Comparison of ENCODE assay signal across 1 cellular context in the genomic region with DNA sequence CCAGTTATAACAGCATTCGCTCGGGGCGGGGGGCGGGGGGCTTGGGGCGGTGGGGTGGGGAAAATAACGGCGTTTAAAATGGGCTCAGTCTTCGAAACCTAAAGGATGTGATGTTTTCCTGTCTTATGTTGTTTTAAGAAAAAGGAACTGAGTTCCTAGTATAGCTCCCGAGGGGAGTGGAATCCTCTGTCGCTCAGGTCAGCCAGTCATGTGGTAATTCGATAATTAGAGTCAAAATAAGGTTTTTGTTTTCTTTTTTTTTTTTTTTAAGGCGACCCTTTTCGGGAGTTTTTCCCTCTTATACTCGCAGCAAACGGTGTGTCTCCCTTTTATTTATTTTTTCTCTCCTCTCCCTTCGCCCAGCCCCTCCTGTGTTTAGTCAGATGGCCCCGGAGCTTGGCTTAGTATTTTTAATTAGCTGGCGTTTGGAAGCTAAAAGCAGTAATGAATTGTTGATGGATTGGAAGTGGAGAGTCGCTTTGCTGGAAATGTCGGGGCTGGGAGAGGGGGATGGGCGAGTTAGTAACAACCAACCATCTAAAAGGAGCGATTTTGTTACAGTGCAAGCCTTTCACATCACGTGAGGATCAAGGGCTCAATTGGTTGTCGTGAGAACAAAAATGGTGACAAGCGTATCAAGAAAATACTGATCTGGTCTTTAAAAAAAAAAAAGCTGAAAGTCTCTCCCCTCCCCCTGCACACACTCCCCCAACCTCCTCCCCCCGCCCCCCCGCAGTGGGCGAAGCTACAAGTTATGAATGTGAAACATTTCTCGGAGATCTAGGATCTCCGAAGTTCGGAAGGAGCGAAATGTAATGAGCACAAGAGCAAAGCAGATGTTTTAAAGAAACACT.
A peak's percentile ranks its signal among the peaks of the same experiment; 100 is the strongest.
TF ChIP-seq lines count a peak whose summit lies in the region.

No MANE protein-coding gene starts in this region.

TF ChIP-seq in K562, 482 proteins besides CTCF, POLR2A, EP300 and RAD21 (continued from another document):
- TF ChIP-seq, protein P1, sequence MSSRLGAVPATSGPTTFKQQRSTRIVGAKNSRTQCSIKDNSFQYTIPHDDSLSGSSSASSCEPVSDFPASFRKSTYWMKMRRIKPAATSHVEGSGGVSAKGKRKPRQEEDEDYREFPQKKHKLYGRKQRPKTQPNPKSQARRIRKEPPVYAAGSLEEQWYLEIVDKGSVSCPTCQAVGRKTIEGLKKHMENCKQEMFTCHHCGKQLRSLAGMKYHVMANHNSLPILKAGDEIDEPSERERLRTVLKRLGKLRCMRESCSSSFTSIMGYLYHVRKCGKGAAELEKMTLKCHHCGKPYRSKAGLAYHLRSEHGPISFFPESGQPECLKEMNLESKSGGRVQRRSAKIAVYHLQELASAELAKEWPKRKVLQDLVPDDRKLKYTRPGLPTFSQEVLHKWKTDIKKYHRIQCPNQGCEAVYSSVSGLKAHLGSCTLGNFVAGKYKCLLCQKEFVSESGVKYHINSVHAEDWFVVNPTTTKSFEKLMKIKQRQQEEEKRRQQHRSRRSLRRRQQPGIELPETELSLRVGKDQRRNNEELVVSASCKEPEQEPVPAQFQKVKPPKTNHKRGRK (tag; IDR thresholded peaks at IDR 0.05), result peak; percentile 84
- no peak for TF ChIP-seq RBM22 (IDR thresholded peaks at IDR 0.05; ENCODE audit: low read depth, low read length, poor library complexity, severe bottlenecking)
- no peak for TF ChIP-seq RBM14 (IDR thresholded peaks at IDR 0.05; ENCODE audit: borderline replicate concordance, insufficient read depth, low read depth, low read length)
- peak; percentile 50 for TF ChIP-seq BMI1 (IDR thresholded peaks at IDR 0.05; ENCODE audit: low read length)
- TF ChIP-seq, protein P2, sequence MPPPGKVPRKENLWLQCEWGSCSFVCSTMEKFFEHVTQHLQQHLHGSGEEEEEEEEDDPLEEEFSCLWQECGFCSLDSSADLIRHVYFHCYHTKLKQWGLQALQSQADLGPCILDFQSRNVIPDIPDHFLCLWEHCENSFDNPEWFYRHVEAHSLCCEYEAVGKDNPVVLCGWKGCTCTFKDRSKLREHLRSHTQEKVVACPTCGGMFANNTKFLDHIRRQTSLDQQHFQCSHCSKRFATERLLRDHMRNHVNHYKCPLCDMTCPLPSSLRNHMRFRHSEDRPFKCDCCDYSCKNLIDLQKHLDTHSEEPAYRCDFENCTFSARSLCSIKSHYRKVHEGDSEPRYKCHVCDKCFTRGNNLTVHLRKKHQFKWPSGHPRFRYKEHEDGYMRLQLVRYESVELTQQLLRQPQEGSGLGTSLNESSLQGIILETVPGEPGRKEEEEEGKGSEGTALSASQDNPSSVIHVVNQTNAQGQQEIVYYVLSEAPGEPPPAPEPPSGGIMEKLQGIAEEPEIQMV (tag; conservative IDR thresholded peaks at IDR 0.05; ENCODE audit: low read depth), result no peak
- TF ChIP-seq, protein P3, sequence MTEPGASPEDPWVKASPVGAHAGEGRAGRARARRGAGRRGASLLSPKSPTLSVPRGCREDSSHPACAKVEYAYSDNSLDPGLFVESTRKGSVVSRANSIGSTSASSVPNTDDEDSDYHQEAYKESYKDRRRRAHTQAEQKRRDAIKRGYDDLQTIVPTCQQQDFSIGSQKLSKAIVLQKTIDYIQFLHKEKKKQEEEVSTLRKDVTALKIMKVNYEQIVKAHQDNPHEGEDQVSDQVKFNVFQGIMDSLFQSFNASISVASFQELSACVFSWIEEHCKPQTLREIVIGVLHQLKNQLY (CRISPR knock-in tag; conservative IDR thresholded peaks at IDR 0.05), result no peak
- no peak for TF ChIP-seq CXXC5 (CRISPR knock-in tag; IDR thresholded peaks at IDR 0.05)
- TF ChIP-seq POU5F1 (IDR thresholded peaks at IDR 0.05; ENCODE audit: borderline replicate concordance, low read depth, low read length, partially characterized antibody), result no peak
- no peak for TF ChIP-seq RBM34 (IDR thresholded peaks at IDR 0.05; ENCODE audit: borderline replicate concordance, insufficient read depth, low read length)
- no peak for TF ChIP-seq ZNF12 (CRISPR knock-in tag; IDR thresholded peaks at IDR 0.05)
- TF ChIP-seq, protein P4, sequence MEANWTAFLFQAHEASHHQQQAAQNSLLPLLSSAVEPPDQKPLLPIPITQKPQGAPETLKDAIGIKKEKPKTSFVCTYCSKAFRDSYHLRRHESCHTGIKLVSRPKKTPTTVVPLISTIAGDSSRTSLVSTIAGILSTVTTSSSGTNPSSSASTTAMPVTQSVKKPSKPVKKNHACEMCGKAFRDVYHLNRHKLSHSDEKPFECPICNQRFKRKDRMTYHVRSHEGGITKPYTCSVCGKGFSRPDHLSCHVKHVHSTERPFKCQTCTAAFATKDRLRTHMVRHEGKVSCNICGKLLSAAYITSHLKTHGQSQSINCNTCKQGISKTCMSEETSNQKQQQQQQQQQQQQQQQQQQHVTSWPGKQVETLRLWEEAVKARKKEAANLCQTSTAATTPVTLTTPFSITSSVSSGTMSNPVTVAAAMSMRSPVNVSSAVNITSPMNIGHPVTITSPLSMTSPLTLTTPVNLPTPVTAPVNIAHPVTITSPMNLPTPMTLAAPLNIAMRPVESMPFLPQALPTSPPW (CRISPR knock-in tag; IDR thresholded peaks at IDR 0.05), result peak; percentile 60
- no peak for TF ChIP-seq HMG20B (CRISPR knock-in tag; IDR thresholded peaks at IDR 0.05)
- no peak for TF ChIP-seq SLC30A9 (CRISPR knock-in tag; IDR thresholded peaks at IDR 0.05)
- no peak for TF ChIP-seq HDAC6 (IDR thresholded peaks at IDR 0.05; ENCODE audit: low read depth, low read length)
- TF ChIP-seq CCAR2 (IDR thresholded peaks at IDR 0.05; ENCODE audit: low read depth, low read length), result no peak
